Comparison of ENCODE assay signal across 26 cellular contexts in the genomic region with DNA sequence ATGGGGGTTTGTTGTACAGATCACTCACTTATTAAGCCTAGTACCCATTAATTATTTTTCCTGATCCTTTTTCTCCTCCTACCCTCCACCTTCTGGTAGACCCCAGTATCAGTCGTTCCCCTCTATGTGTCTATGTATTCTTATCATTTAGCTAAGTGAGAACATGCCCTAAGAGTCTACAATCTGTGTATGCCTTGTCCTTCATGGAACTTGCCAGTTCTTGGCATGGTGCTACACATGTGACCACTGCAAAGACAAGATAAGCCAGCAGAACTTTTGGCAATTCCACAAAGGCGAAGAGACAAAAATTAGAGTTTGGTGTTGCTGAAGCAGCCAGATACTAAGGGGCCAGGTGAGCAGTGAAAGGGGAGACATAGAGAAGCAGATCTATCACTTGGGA.
"Had no signal": no experiment of that assay in that cellular context is flagged by ENCODE, and none has a peak within 500 bp of the region (broad histone marks: within the 10 kb centered on the region; RNA-seq: fewer than 3 reads in every experiment).

No MANE protein-coding gene starts in this region.

- DNase-seq: activated B cell treated with CpG ODN at 0.5 μM for 24 hours; activated CD4-positive, alpha-beta memory T cell treated with anti-CD3 and anti-CD28 coated beads for 36 hours; activated CD4-positive, alpha-beta T cell treated with anti-CD3 and anti-CD28 coated beads for 1 hour; activated CD4-positive, alpha-beta T cell treated with anti-CD3 and anti-CD28 coated beads, Interleukin-2, amount 10 ng/mL, durations not matched to agents 24 days and 14 days; activated CD8-positive, alpha-beta memory T cell treated with anti-CD3 and anti-CD28 coated beads for 24 hours; activated gamma-delta T cell; activated naive CD4-positive, alpha-beta T cell treated with anti-CD3 and anti-CD28 coated beads for 36 hours; activated T-cell treated with anti-CD3 and anti-CD28 coated beads for 4 hours; activated T-cell treated with anti-CD3 and anti-CD28 coated beads, Interleukin-2, amount 50 U/mL, for 48 hours; amygdala; Kasumi-1; KBM-7; NCI-H1105 treated with DMSO at 0.1 percent for 48 hours; NCI-H1436 treated with DMSO at 0.1 percent for 48 hours; NCI-H187; NCI-H2081; NCI-H510A treated with DMSO at 0.1 percent for 48 hours; NCI-H69; PC-9; T-cell; T-helper 2 cell; T1000 had no signal

- H3K4me3 Mint-ChIP-seq: activated B cell treated with CpG ODN at 0.5 μM for 24 hours; activated CD4-positive, alpha-beta memory T cell treated with anti-CD3 and anti-CD28 coated beads for 36 hours; activated CD4-positive, alpha-beta T cell treated with anti-CD3 and anti-CD28 coated beads, Interleukin-2, amount 10 ng/mL, durations not matched to agents 24 days and 14 days; activated naive CD4-positive, alpha-beta T cell treated with anti-CD3 and anti-CD28 coated beads for 36 hours; activated naive CD8-positive, alpha-beta T cell; activated T-helper 17 cell treated with anti-CD3 and anti-CD28 coated beads, Interleukin-2, amount 50 U/mL, for 72 hours; brain; T-cell had no signal

- H3K27ac Mint-ChIP-seq: activated B cell treated with CpG ODN at 0.5 μM for 24 hours; activated CD4-positive, alpha-beta memory T cell treated with anti-CD3 and anti-CD28 coated beads for 36 hours; activated CD4-positive, alpha-beta T cell treated with anti-CD3 and anti-CD28 coated beads, Interleukin-2, amount 10 ng/mL, durations not matched to agents 24 days and 14 days; activated naive CD4-positive, alpha-beta T cell treated with anti-CD3 and anti-CD28 coated beads for 36 hours; activated naive CD8-positive, alpha-beta T cell; activated T-helper 17 cell treated with anti-CD3 and anti-CD28 coated beads, Interleukin-2, amount 50 U/mL, for 72 hours; brain; T-cell had no signal

- ATAC-seq: activated T-helper 17 cell treated with anti-CD3 and anti-CD28 coated beads, Interleukin-2, amount 50 U/mL, for 72 hours; T-cell had no signal

- H3K27me3 Mint-ChIP-seq: activated CD4-positive, alpha-beta T cell treated with anti-CD3 and anti-CD28 coated beads, Interleukin-2, amount 10 ng/mL, durations not matched to agents 24 days and 14 days; activated T-helper 17 cell treated with anti-CD3 and anti-CD28 coated beads, Interleukin-2, amount 50 U/mL, for 72 hours; brain had no signal

- H3K9me3 Mint-ChIP-seq: activated CD4-positive, alpha-beta T cell treated with anti-CD3 and anti-CD28 coated beads, Interleukin-2, amount 10 ng/mL, durations not matched to agents 24 days and 14 days; activated T-helper 17 cell treated with anti-CD3 and anti-CD28 coated beads, Interleukin-2, amount 50 U/mL, for 72 hours had no signal

- H3K36me3 Mint-ChIP-seq: activated CD4-positive, alpha-beta memory T cell treated with anti-CD3 and anti-CD28 coated beads for 36 hours; brain; T-cell had no signal

- H3K4me3 ChIP-seq: PC-9, SK-N-MC had no signal

- H3K4me1 Mint-ChIP-seq: activated B cell treated with CpG ODN at 0.5 μM for 24 hours; activated CD4-positive, alpha-beta T cell treated with anti-CD3 and anti-CD28 coated beads, Interleukin-2, amount 10 ng/mL, durations not matched to agents 24 days and 14 days; activated T-helper 17 cell treated with anti-CD3 and anti-CD28 coated beads, Interleukin-2, amount 50 U/mL, for 72 hours; T-cell had no signal
